ENCODE assay signal across 7 cellular contexts in genomic region chr4:182925298-182925738, GRCh38. TPM values are rescaled to one million over a fixed set of nuclear protein-coding genes. Genes with fewer than 3 reads are reported as not detected.
DNase-seq lines count a peak whose midpoint lies in the region; ATAC-seq, FAIRE-seq and TF ChIP-seq lines count a peak whose summit lies in the region.

No MANE protein-coding gene starts in this region.

- no peaks in the 10 kb centered on the region for H3K27me3 ChIP-seq in HCT116 (ENCODE audit: insufficient read depth, low read length)
- H3K27me3 ChIP-seq in MG63 = no peaks in the 10 kb centered on the region
- no peaks in the 10 kb centered on the region for H3K27me3 ChIP-seq in adrenal gland

- H3K4me2 ChIP-seq in HCT116 (ENCODE audit: low read length) = peak overlapping the region; percentile 29; the same call in 1 of the 2 replicates

- intact Hi-C loops in HCT116 (cut with micrococcal nuclease) = loop anchor here (1.0 to 10.0 kb wide), 4 partner anchors 119 to 1623 kb away; no protein-coding TSS in a partner anchor
- intact Hi-C loops in adrenal gland (cut with DNase I) = loop anchor here in 1 of 2 donors (10.0 kb wide), 1 partner anchor 441 kb away; no protein-coding TSS in a partner anchor

- TF ChIP-seq CTCF in HCT116 (IDR thresholded peaks at IDR 0.05 in 2 of 3, conservative IDR thresholded peaks at IDR 0.05 in 1 of 3; ENCODE audit: borderline replicate concordance in 1 of 3, insufficient read depth in 1 of 3, low read depth in 2 of 3, low read length in 2 of 3) (peak; percentile 85 to 99 (median 89)), adrenal gland (IDR thresholded peaks at IDR 0.05) (peak; percentile 57 to 80 (median 72))

- ATAC-seq in HCT116 = peak; percentile 99

- FAIRE-seq in GM12892 (lab: Jason Lieb, UNC) = peak; percentile 81

- peak; percentile 96 for TF ChIP-seq RAD21 in HCT116 (IDR thresholded peaks at IDR 0.05; ENCODE audit: low read depth)

- TF ChIP-seq POLR2A in GM12892 (IDR thresholded peaks at IDR 0.05; ENCODE audit: low read depth, low read length) (no peak), HCT116 (IDR thresholded peaks at IDR 0.05; ENCODE audit: borderline replicate concordance, extremely low read depth, insufficient read depth, insufficient read length) (no peak), adrenal gland (IDR thresholded peaks at IDR 0.05) (no peak)

- peak overlapping the region; percentile 90 for H2AFZ ChIP-seq in HCT116 (ENCODE audit: low read depth, low read length, poor library complexity, severe bottlenecking)

- H3K36me3 ChIP-seq in HCT116 (ENCODE audit: control insufficient read depth in 1 of 2, insufficient read depth in 2 of 2, low read length in 2 of 2) (no peaks in the 10 kb centered on the region), MG63 (no peaks in the 10 kb centered on the region), adrenal gland (replicated peaks in 1 of 2) (no peaks in the 10 kb centered on the region)

- no peaks in the 10 kb centered on the region for H3K9me3 ChIP-seq in HCT116 (ENCODE audit: control insufficient read depth in 1 of 2, insufficient read depth in 1 of 2, low read depth in 1 of 2, low read length in 2 of 2)
- no peaks in the 10 kb centered on the region for H3K9me3 ChIP-seq in MG63
- H3K9me3 ChIP-seq in adrenal gland (replicated peaks in 1 of 3) = no peaks in the 10 kb centered on the region

- POLR2A ChIA-PET in HCT116 (lab: Charles Lee) = interaction anchor here (1.0 kb wide), 1 partner anchor 9 kb away, joined by 3 read pairs; no protein-coding TSS in a partner anchor

- BruUV-seq in HCT116 (replicated peaks; lab: Mats Ljungman, UMichigan) = no TSS peak

- RAD21 ChIA-PET in HCT116 (lab: Charles Lee; ENCODE audit: low non-redundant PET in 1 of 2, low total read pairs in 2 of 2, uncharacterized antibody in 2 of 2, unreplicated experiment in 2 of 2) = interaction anchor here (0.5 to 0.8 kb wide), 2 partner anchors 148 to 482 kb away, joined by 3 read pairs; no protein-coding TSS in a partner anchor

- WGBS in adrenal gland, 4 donors = 21 to 34% (median 28%) methylated on average over 9 of the region's 9 CpGs

- H4K20me1 ChIP-seq in HCT116 (ENCODE audit: insufficient read depth) = no peaks in the 10 kb centered on the region

- DNase-seq in GM12892 (ENCODE audit: insufficient read length) (peak; percentile 23), HCT116 (ENCODE audit: low read depth, low spot score) (peak; percentile 91), MG63 (peak; percentile 48), SKM-1 treated with dmso at 0.1 percent for 144 hours (lab: John Stamatoyannopoulos, UW; ENCODE audit: unreplicated experiment) (peak; percentile 91), adrenal gland (peak; percentile 79 to 94 (median 87)), iPS-NIHi11 (ENCODE audit: low spot score) (peak; percentile 58)
- peak; percentile 18 to 41 for DNase-seq in stimulated activated CD4-positive, alpha-beta T cell treated with anti-CD3 and anti-CD28 coated beads, Interleukin-2, amount 100 ng/mL, for 48 hours

- CTCF ChIA-PET in HCT116 (lab: Charles Lee) = interaction anchor here (0.7 to 1.8 kb wide), 13 partner anchors 10 to 1782 kb away, joined by 3 to 27 read pairs (median 4); no protein-coding TSS in a partner anchor

- H3K27ac ChIP-seq in HCT116 (ENCODE audit: low read depth, low read length) (no peak overlapping the region), adrenal gland (no peak overlapping the region)

- no peak overlapping the region for H3K9ac ChIP-seq in HCT116 (ENCODE audit: low read length)

- no peaks in the 10 kb centered on the region for H3K79me2 ChIP-seq in HCT116 (ENCODE audit: insufficient read depth, low read length)

- no peaks in the 10 kb centered on the region for H3K9me2 ChIP-seq in HCT116 (ENCODE audit: insufficient read depth)

- H3K4me3 ChIP-seq in HCT116 (replicated peaks in 1 of 2; ENCODE audit: low read depth in 1 of 2, low read length in 2 of 2) (no peak overlapping the region), MG63 (no peak overlapping the region), adrenal gland (no peak overlapping the region)

- peaks cover 0 to 5% of the 10 kb centered on the region in 2 experiments; a peak in 1 of 4 replicates for H3K4me1 ChIP-seq in HCT116 (ENCODE audit: control insufficient read depth in 1 of 2, insufficient read depth in 2 of 2, low read length in 2 of 2)
- H3K4me1 ChIP-seq in adrenal gland (replicated peaks in 1 of 2) = no peaks in the 10 kb centered on the region

TF ChIP-seq in HCT116, 20 proteins besides CTCF, POLR2A, EP300 and RAD21:
- TF ChIP-seq EZH2phosphoT487 (IDR thresholded peaks at IDR 0.05; ENCODE audit: borderline replicate concordance) (no peak), POLR2AphosphoS5 (IDR thresholded peaks at IDR 0.05; ENCODE audit: low read depth, low read length) (peak; percentile 31; the same call in 1 of the 2 replicates), EZH2 (IDR thresholded peaks at IDR 0.05) (no peak), JUND (IDR thresholded peaks at IDR 0.05) (no peak), ZBTB33 (IDR thresholded peaks at IDR 0.05; ENCODE audit: extremely low read depth, insufficient replicate concordance, low read length) (no peak), TCF7L2 (IDR thresholded peaks at IDR 0.05; ENCODE audit: borderline replicate concordance, extremely low read depth, insufficient read depth, insufficient read length) (no peak), CEBPB (IDR thresholded peaks at IDR 0.05; ENCODE audit: low read depth) (no peak), ZFX (IDR thresholded peaks at IDR 0.05) (no peak), REST (IDR thresholded peaks at IDR 0.05; ENCODE audit: low read depth) (no peak), SP1 (IDR thresholded peaks at IDR 0.05; ENCODE audit: low read depth) (no peak), EGR1 (IDR thresholded peaks at IDR 0.05; ENCODE audit: low read depth) (no peak), CBX3 (IDR thresholded peaks at IDR 0.05; ENCODE audit: low read depth) (peak; percentile 82), ELF1 (IDR thresholded peaks at IDR 0.05; ENCODE audit: borderline replicate concordance, low read depth) (no peak), SIN3A (IDR thresholded peaks at IDR 0.05; ENCODE audit: low read depth) (no peak), FOSL1 (IDR thresholded peaks at IDR 0.05; ENCODE audit: low read depth) (no peak), YY1 (IDR thresholded peaks at IDR 0.05; ENCODE audit: extremely low read depth, insufficient replicate concordance, low read depth, low read length) (peak; percentile 73), ZNF274 (IDR thresholded peaks at IDR 0.05; ENCODE audit: low read depth, low read length) (no peak), SRF (IDR thresholded peaks at IDR 0.05; ENCODE audit: low read depth) (no peak)
- TF ChIP-seq, protein P1, sequence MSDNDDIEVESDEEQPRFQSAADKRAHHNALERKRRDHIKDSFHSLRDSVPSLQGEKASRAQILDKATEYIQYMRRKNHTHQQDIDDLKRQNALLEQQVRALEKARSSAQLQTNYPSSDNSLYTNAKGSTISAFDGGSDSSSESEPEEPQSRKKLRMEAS (IDR thresholded peaks at IDR 0.05) = no peak
- TF ChIP-seq, protein P2, sequence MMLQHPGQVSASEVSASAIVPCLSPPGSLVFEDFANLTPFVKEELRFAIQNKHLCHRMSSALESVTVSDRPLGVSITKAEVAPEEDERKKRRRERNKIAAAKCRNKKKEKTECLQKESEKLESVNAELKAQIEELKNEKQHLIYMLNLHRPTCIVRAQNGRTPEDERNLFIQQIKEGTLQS (IDR thresholded peaks at IDR 0.05) = no peak

RNA-seq across cellular contexts. Expression of gene DCTD, which starts 8.1 kb away (rescaled TPM):
- 84.8 TPM for polyA plus RNA-seq in GM12892 (2012; ENCODE audit: missing spikeins)
- 96.3 TPM for total RNA-seq in HCT116 (2021; ENCODE audit: unreplicated experiment)
- 83.0 and 86.6 TPM in 2 replicates for polyA plus RNA-seq in HCT116 (2012)
- total RNA-seq in MG63 (2014; rRNA removed; shearing (Covaris generic); ENCODE audit: low replicate concordance) = 119 and 137 TPM in 2 replicates
- 100 to 1,000 TPM in 6 of 8 donors, 10 to 100 TPM in 2; 70.0 to 254 (median 126) TPM for total RNA-seq in adrenal gland
- 100 to 1,000 TPM in 2 of 3 donors, 10 to 100 TPM in 1; 54.5 to 164 (median 102) TPM for polyA plus RNA-seq in adrenal gland

Comparison
In these comparisons a context has a peak if more than half of its experiments do, and no peak if none do; other contexts are left out.
1. DNase-seq: peak in every context shown above with its lines; median percentile 91 in HCT116; 91 in SKM-1 treated with dmso at 0.1 percent for 144 hours; 87 in adrenal gland; 58 in iPS-NIHi11; 48 in MG63; 30 in stimulated activated CD4-positive, alpha-beta T cell treated with anti-CD3 and anti-CD28 coated beads, Interleukin-2, amount 100 ng/mL, for 48 hours; 23 in GM12892.